ENCODE assay signal across 9 cellular contexts in the genomic region with DNA sequence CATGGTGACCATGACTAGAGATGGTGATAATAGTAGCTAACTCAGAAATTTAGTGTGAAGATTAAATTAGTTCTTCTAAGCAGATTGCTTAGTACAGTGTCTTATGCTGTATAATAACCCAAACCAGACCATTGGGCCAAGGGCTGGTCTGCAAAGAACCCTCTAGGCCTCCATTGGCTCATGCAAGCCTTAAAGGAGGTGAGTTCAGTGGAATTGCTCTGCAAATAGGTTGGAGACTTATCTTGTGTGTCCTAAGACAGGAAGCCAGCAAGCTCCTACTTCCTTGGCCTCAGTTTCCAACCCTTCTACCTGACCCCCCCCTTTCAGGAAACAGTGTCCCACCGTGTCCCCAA. TPM values are rescaled to one million over a fixed set of nuclear protein-coding genes. Genes with fewer than 3 reads are reported as not detected.
DNase-seq lines count a peak whose midpoint lies in the region; ATAC-seq and TF ChIP-seq lines count a peak whose summit lies in the region.
"Had no signal": no experiment of that assay in that cellular context is flagged by ENCODE, and none has a peak within 500 bp of the region (broad histone marks: within the 10 kb centered on the region; RNA-seq: fewer than 3 reads in every experiment).

No MANE protein-coding gene starts in this region.

- TF ChIP-seq CTCF in WI38 (IDR thresholded peaks at IDR 0.05; ENCODE audit: low read depth, low read length) (no peak), foreskin keratinocyte (conservative IDR thresholded peaks at IDR 0.05) (no peak), smooth muscle cell (IDR thresholded peaks at IDR 0.05; ENCODE audit: borderline replicate concordance, insufficient read depth, poor library complexity, severe bottlenecking) (no peak), mucosa of descending colon (IDR thresholded peaks at IDR 0.05) (no peak)

- peaks cover 24% of the 10 kb centered on the region for H3F3A ChIP-seq in smooth muscle cell (ENCODE audit: low read depth)

- no peak overlapping the region for H2AFZ ChIP-seq in smooth muscle cell (ENCODE audit: low read depth)

- 75% methylated on average over 1 of the region's 1 CpG for WGBS in smooth muscle cell (ENCODE audit: low lambda C conversion rate)

- H3K4me3 ChIP-seq in WI38 (ENCODE audit: low read depth, low read length): 0 out of 2 replicates have a peak overlapping the region, but pooled peaks have one; percentile 12
- H3K4me3 ChIP-seq in smooth muscle cell: no peak overlapping the region
- H3K4me3 ChIP-seq in mucosa of descending colon: no peak overlapping the region

- H3K9me3 ChIP-seq in smooth muscle cell (replicated peaks; ENCODE audit: low read depth) (no peaks in the 10 kb centered on the region), mucosa of descending colon (no peaks in the 10 kb centered on the region)

- intact Hi-C loops in mucosa of descending colon (cut with DNase I, micrococcal nuclease): no loop called here

- peak overlapping the region; percentile 91 for H3K4me2 ChIP-seq in smooth muscle cell

- peaks cover 31% of the 10 kb centered on the region for H3K79me2 ChIP-seq in smooth muscle cell (ENCODE audit: low read depth)

- H3K4me1 ChIP-seq in foreskin keratinocyte: peaks cover 41% of the 10 kb centered on the region
- H3K4me1 ChIP-seq in smooth muscle cell (ENCODE audit: low read depth): peaks cover 47% of the 10 kb centered on the region
- H3K4me1 ChIP-seq in mucosa of descending colon (ENCODE audit: low read depth): peaks cover 48% of the 10 kb centered on the region

- peak overlapping the region; percentile 97 for H3K9ac ChIP-seq in smooth muscle cell (ENCODE audit: low read depth)

- ATAC-seq in foreskin keratinocyte: no peak
- ATAC-seq in mucosa of descending colon: no peak
- no peak for ATAC-seq in GM19328 (IDR thresholded peaks at IDR 0.05; ENCODE audit: unreplicated experiment)

- H3K36me3 ChIP-seq in smooth muscle cell (ENCODE audit: low read depth) (no peaks in the 10 kb centered on the region), mucosa of descending colon (ENCODE audit: low read depth) (peaks cover 3% of the 10 kb centered on the region)

- peaks cover 31% of the 10 kb centered on the region for H4K20me1 ChIP-seq in smooth muscle cell (ENCODE audit: low read depth)

- DNase-seq in HK-2 (ENCODE audit: unreplicated experiment) (peak; percentile 32), foreskin keratinocyte (peak; percentile 20 to 48), smooth muscle cell (lab: John Stamatoyannopoulos, UW; ENCODE audit: unreplicated experiment) (no peak), HPDE6-E6E7 (ENCODE audit: extremely low spot score) (no peak), mucosa of descending colon (no peak)
- no peak for DNase-seq in activated effector memory CD4-positive, alpha-beta T cell treated with Interleukin-2 at 50 U/mL for 16 hours
- DNase-seq: stimulated activated CD4-positive, alpha-beta T cell treated with anti-CD3 and anti-CD28 coated beads, Interleukin-12 subunit alpha, Interleukin-12 subunit beta, amount 100 ng/mL, for 4 hours had no signal

- H3K27me3 ChIP-seq in foreskin keratinocyte: no peaks in the 10 kb centered on the region
- no peaks in the 10 kb centered on the region for H3K27me3 ChIP-seq in smooth muscle cell (ENCODE audit: low read depth)

- H3K27ac ChIP-seq in foreskin keratinocyte: peak overlapping the region; percentile 96
- peak overlapping the region; percentile 100 for H3K27ac ChIP-seq in smooth muscle cell (ENCODE audit: low read depth)

RNA-seq across cellular contexts. Expression of a gene that starts 1.8 kb away (rescaled TPM):
- total RNA-seq in foreskin keratinocyte: 17.2 and 18.5 TPM in 2 replicates
- polyA plus RNA-seq in foreskin keratinocyte: 13.1 and 13.3 TPM in 2 replicates
- 23.2 and 24.3 TPM in 2 replicates for total RNA-seq in smooth muscle cell
- polyA plus RNA-seq in smooth muscle cell: 40.5 and 45.6 TPM in 2 replicates
- 100 to 1,000 TPM in 1 of 3 donors, 10 to 100 TPM in 2; 56.8 to 103 (median 61.9) TPM for total RNA-seq in mucosa of descending colon

Comparison
In these comparisons a context has a peak if more than half of its experiments do, and no peak if none do; other contexts are left out.
1. DNase-seq: peak in HK-2 (single experiment) and foreskin keratinocyte (2 of 2); none in smooth muscle cell (single experiment), HPDE6-E6E7 (single experiment), mucosa of descending colon (0 of 3) and activated effector memory CD4-positive, alpha-beta T cell treated with Interleukin-2 at 50 U/mL for 16 hours (single experiment).